16 cellular contexts compared by ENCODE assay signal in genomic region chr1:112997781-112998180, GRCh38. TPM values are rescaled to one million over a fixed set of nuclear protein-coding genes. Genes with fewer than 3 reads are reported as not detected.
DNase-seq lines count a peak whose midpoint lies in the region; ATAC-seq and TF ChIP-seq lines count a peak whose summit lies in the region.
"Had no signal": no experiment of that assay in that cellular context is flagged by ENCODE, and none has a peak within 500 bp of the region (broad histone marks: within the 10 kb centered on the region; RNA-seq: fewer than 3 reads in every experiment).

No MANE protein-coding gene starts in this region.

- H3K27ac ChIP-seq in mesodermal cell (ENCODE audit: low read depth, low read length, severe bottlenecking), result peak overlapping the region; percentile 42
- H3K27ac ChIP-seq in stomach, result peak overlapping the region; percentile 57 to 79 (median 72)
- peak overlapping the region in 1 of 3 donors; percentile 9 for H3K27ac ChIP-seq in right lobe of liver
- H3K27ac ChIP-seq: body of pancreas, RWPE1 had no signal

- H3K36me3 ChIP-seq in mesodermal cell (ENCODE audit: control insufficient read depth, insufficient read depth, low read length) (peaks cover 7% of the 10 kb centered on the region), stomach (no peaks in the 10 kb centered on the region), right lobe of liver (no peaks in the 10 kb centered on the region)

- no peak for ATAC-seq in HG03108 (IDR thresholded peaks at IDR 0.05; ENCODE audit: unreplicated experiment)
- ATAC-seq in HG02970 (IDR thresholded peaks at IDR 0.05; ENCODE audit: low FRiP score, unreplicated experiment), result no peak
- no peak for ATAC-seq in right lobe of liver
- ATAC-seq: body of pancreas; stimulated activated naive CD8-positive, alpha-beta T cell treated with anti-CD3 and anti-CD28 coated beads, Interleukin-15, amount 100 ng/mL, for 72 hours had no signal

- TF ChIP-seq CTCF in fibroblast of pulmonary artery (IDR thresholded peaks at IDR 0.05; ENCODE audit: low read length, missing control alignments) (no peak), stomach (IDR thresholded peaks at IDR 0.05) (no peak), right lobe of liver (IDR thresholded peaks at IDR 0.05) (no peak)

- H3K9me3 ChIP-seq in mesodermal cell (ENCODE audit: control insufficient read depth, low read length) (no peaks in the 10 kb centered on the region), stomach (no peaks in the 10 kb centered on the region), right lobe of liver (no peaks in the 10 kb centered on the region)
- H3K9me3 ChIP-seq: body of pancreas had no signal

- intact Hi-C loops in stomach (cut with DNase I; ENCODE audit: low total_unique reads), result no loop called here
- intact Hi-C loops in right lobe of liver (cut with DNase I), result no loop called here

- TF ChIP-seq POLR2A in stomach (IDR thresholded peaks at IDR 0.05) (no peak), right lobe of liver (IDR thresholded peaks at IDR 0.05) (no peak)

- DNase-seq in NCI-H226 (peak; percentile 25), fibroblast of pulmonary artery (ENCODE audit: low read depth) (peak; percentile 35), stomach (no peak), NCI-H2196 (lab: John Stamatoyannopoulos, UW; ENCODE audit: unreplicated experiment) (no peak), right lobe of liver (no peak)
- DNase-seq: activated CD4-positive, alpha-beta T cell treated with anti-CD3 and anti-CD28 coated beads, Interleukin-2, amount 10 ng/mL, durations not matched to agents 7 days and 5 days; activated naive CD4-positive, alpha-beta T cell treated with anti-CD3 and anti-CD28 coated beads for 36 hours; body of pancreas; H9; mammary epithelial cell; NCI-H187 treated with DMSO at 0.1 percent for 48 hours; stimulated activated naive CD8-positive, alpha-beta T cell treated with anti-CD3 and anti-CD28 coated beads, Interleukin-15, amount 100 ng/mL, for 72 hours had no signal

- peak; percentile 24 for TF ChIP-seq EP300 in stomach (IDR thresholded peaks at IDR 0.05)

- no peaks in the 10 kb centered on the region for H3K27me3 ChIP-seq in stomach
- no peaks in the 10 kb centered on the region for H3K27me3 ChIP-seq in right lobe of liver
- H3K27me3 ChIP-seq: body of pancreas had no signal

- H3K4me1 ChIP-seq in mesodermal cell (ENCODE audit: control insufficient read depth, insufficient read depth, low read length, poor library complexity, severe bottlenecking), result no peaks in the 10 kb centered on the region
- H3K4me1 ChIP-seq in stomach, result peaks cover 0 to 61% (median 26%) of the 10 kb centered on the region in 4 donors
- peaks cover 0 to 40% (median 6%) of the 10 kb centered on the region in 4 donors for H3K4me1 ChIP-seq in right lobe of liver

- no peak overlapping the region for H3K4me3 ChIP-seq in fibroblast of pulmonary artery (replicated peaks; ENCODE audit: low read depth, low read length)
- H3K4me3 ChIP-seq in mesodermal cell (ENCODE audit: extremely low read depth, insufficient read depth, low read length, poor library complexity, severe bottlenecking), result no peak overlapping the region
- no peak overlapping the region for H3K4me3 ChIP-seq in stomach
- no peak overlapping the region for H3K4me3 ChIP-seq in right lobe of liver
- H3K4me3 ChIP-seq: body of pancreas had no signal

- 83% methylated on average over 2 of the region's 2 CpGs; no CpG with 5 or more reads in 1 of the 2 experiments for WGBS in mesodermal cell (ENCODE audit: insufficient coverage in 2 of 2), 2 experiments
- WGBS in stomach, 5 donors, result 67 to 94% (median 85%) methylated on average over 2 of the region's 2 CpGs
- WGBS in right lobe of liver (ENCODE audit: insufficient coverage, low coverage, low lambda C conversion rate, missing lambda C conversion rate), result 100% methylated on average over 1 of the region's 2 CpGs

RNA-seq across cellular contexts. Expression of gene SLC16A1, which starts 41.8 kb away (rescaled TPM):
- 97.9 TPM for polyA plus RNA-seq in mesodermal cell (2013, experiment 1 of 2)
- polyA plus RNA-seq in mesodermal cell (2013, experiment 2 of 2), result 113 TPM
- total RNA-seq in stomach (100 to 1,000 TPM in 1 of 5 donors, 10 to 100 TPM in 4; 12.5 to 127 (median 32.6) TPM), right lobe of liver (10 to 100 TPM; 26.1 to 81.9 (median 55.2) TPM)
- 1 to 10 TPM; 4.9 to 10.0 (median 7.8) TPM for polyA plus RNA-seq in stomach

Comparison
In these comparisons a context has a peak if more than half of its experiments do, and no peak if none do; other contexts are left out.
1. DNase-seq: peak in NCI-H226 (single experiment) and fibroblast of pulmonary artery (single experiment); none in stomach (single experiment), NCI-H2196 (single experiment) and right lobe of liver (0 of 3).